In the genomic region with DNA sequence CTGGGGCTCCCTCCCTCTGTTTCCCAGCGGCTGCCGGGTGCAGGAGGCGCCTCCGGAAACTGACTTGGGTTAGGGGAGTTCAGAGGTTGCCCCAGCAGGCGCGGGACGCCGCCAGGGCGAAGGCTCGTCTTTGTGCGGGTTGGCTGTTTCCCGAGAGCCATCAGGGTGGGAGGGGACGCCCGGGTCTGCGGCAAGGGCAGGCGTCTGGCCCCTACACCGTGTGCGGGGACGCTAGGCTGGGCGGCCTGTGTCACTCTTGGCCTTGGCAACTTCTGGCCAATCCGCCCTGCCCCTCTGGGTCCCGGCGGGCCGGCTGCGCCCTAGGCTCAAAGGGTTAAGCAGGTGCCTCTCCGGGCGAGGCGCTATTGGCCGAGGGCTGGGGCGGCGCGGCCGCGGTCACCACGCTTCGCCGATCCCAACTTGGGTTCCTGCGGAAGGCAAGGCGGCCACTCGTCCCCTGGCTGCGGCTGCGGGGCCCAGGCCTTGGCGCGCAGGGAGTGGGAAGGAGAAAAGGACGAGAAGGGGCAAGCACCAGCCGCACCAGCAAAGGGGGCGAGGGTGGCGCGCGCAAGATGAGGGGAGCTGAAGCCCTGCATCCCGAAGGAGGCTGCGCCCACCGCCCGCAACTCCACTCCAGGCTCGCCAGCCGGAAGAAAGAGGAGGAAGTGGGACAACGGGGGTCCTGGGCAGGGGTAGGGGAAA, we compare ENCODE assay signal across 10 cellular contexts. TPM values are rescaled to one million over a fixed set of nuclear protein-coding genes. Genes with fewer than 3 reads are reported as not detected.
A peak's percentile ranks its signal among the peaks of the same experiment; 100 is the strongest.
DNase-seq lines count a peak whose midpoint lies in the region; ATAC-seq and TF ChIP-seq lines count a peak whose summit lies in the region.
"Had no signal": no experiment of that assay in that cellular context is flagged by ENCODE, and none has a peak within 500 bp of the region (broad histone marks: within the 10 kb centered on the region; RNA-seq: fewer than 3 reads in every experiment).

No MANE protein-coding gene starts in this region.

- TF ChIP-seq POLR2A in uterus (IDR thresholded peaks at IDR 0.05) (peak in 1 of 2 donors; percentile 12), erythroblast (IDR thresholded peaks at IDR 0.05; ENCODE audit: low read length) (no peak)

- peaks cover 0 to 5% of the 10 kb centered on the region in 2 donors for H3K36me3 Mint-ChIP-seq in activated T-cell treated with anti-CD3 and anti-CD28 coated beads, Interleukin-2, amount 50 U/mL, for 72 hours (ENCODE audit: insufficient read depth in 2 of 2)
- H3K36me3 Mint-ChIP-seq in activated T-cell treated with anti-CD3 and anti-CD28 coated beads, Interleukin-2, amount 50 U/mL, for 4 hours (ENCODE audit: insufficient read depth), result no peaks in the 10 kb centered on the region
- no peaks in the 10 kb centered on the region for H3K36me3 Mint-ChIP-seq in neural crest cell (ENCODE audit: low read depth)
- H3K36me3 Mint-ChIP-seq in T-cell, result no peaks in the 10 kb centered on the region
- H3K36me3 Mint-ChIP-seq: activated naive CD8-positive, alpha-beta T cell had no signal

- DNase-seq in activated T-cell treated with anti-CD3 and anti-CD28 coated beads, Interleukin-2, amount 50 U/mL, for 72 hours, result no peak
- no peak for DNase-seq in activated T-cell treated with anti-CD3 and anti-CD28 coated beads, Interleukin-2, amount 50 U/mL, for 4 hours
- DNase-seq in Right ventricle myocardium superior (peak; percentile 58), neural crest cell (ENCODE audit: low read depth, low spot score) (peak; percentile 57), uterus (peak in 1 of 2 donors; percentile 16), erythroblast (lab: John Stamatoyannopoulos, UW) (no peak), T-cell (no peak)
- DNase-seq: NCI-H1105 treated with DMSO at 0.1 percent for 48 hours had no signal

- peaks cover 59% of the 10 kb centered on the region for H3K27me3 Mint-ChIP-seq in activated T-cell treated with anti-CD3 and anti-CD28 coated beads, Interleukin-2, amount 50 U/mL, for 72 hours (ENCODE audit: low read depth)
- H3K27me3 Mint-ChIP-seq in activated T-cell treated with anti-CD3 and anti-CD28 coated beads, Interleukin-2, amount 50 U/mL, for 4 hours (ENCODE audit: low read depth), result peaks cover 62% of the 10 kb centered on the region
- H3K27me3 Mint-ChIP-seq in neural crest cell (ENCODE audit: low read depth) (peaks cover 19% of the 10 kb centered on the region), T-cell (peaks cover 49 to 67% of the 10 kb centered on the region in 2 donors)

- intact Hi-C loops in Right ventricle myocardium superior (cut with DNase I), result loop anchor here (10.0 kb wide), 1 partner anchor 218 kb away; no protein-coding TSS in a partner anchor
- intact Hi-C loops in uterus (cut with DNase I; ENCODE audit: low total_unique reads), result no loop called here

- H3K4me1 Mint-ChIP-seq in activated T-cell treated with anti-CD3 and anti-CD28 coated beads, Interleukin-2, amount 50 U/mL, for 72 hours (ENCODE audit: low read depth), result peaks cover 2% of the 10 kb centered on the region
- peaks cover 8% of the 10 kb centered on the region for H3K4me1 Mint-ChIP-seq in activated T-cell treated with anti-CD3 and anti-CD28 coated beads, Interleukin-2, amount 50 U/mL, for 4 hours (ENCODE audit: low read depth)
- H3K4me1 Mint-ChIP-seq in neural crest cell (peaks cover 48% of the 10 kb centered on the region), T-cell (peaks cover 0 to 16% (median 16%) of the 10 kb centered on the region in 3 donors)

- no peaks in the 10 kb centered on the region for H3K9me3 ChIP-seq in uterus

- POLR2A ChIA-PET in T-cell (lab: Charles Lee), result no interaction called here

- H3K4me3 ChIP-seq in uterus, result peak overlapping the region; percentile 1 to 41

- CTCF ChIA-PET in T-cell (lab: Charles Lee), result no interaction called here

- no peak overlapping the region for H3K27ac ChIP-seq in uterus

- H3K36me3 ChIP-seq in uterus, result no peaks in the 10 kb centered on the region

- peak in 1 of 2 donors; percentile 13 for ATAC-seq in activated T-cell treated with anti-CD3 and anti-CD28 coated beads, Interleukin-2, amount 50 U/mL, for 72 hours (replicated peaks in 1 of 2)
- no peak for ATAC-seq in activated T-cell treated with anti-CD3 and anti-CD28 coated beads, Interleukin-2, amount 50 U/mL, for 4 hours
- ATAC-seq in Right ventricle myocardium superior (ENCODE audit: poor library complexity), result peak; percentile 73
- ATAC-seq in GM18861 (IDR thresholded peaks at IDR 0.05; ENCODE audit: unreplicated experiment), result no peak
- ATAC-seq in T-cell (replicated peaks in 1 of 4), result no peak

- H3K9me3 Mint-ChIP-seq in activated T-cell treated with anti-CD3 and anti-CD28 coated beads, Interleukin-2, amount 50 U/mL, for 72 hours, result no peaks in the 10 kb centered on the region
- no peaks in the 10 kb centered on the region for H3K9me3 Mint-ChIP-seq in activated T-cell treated with anti-CD3 and anti-CD28 coated beads, Interleukin-2, amount 50 U/mL, for 4 hours
- H3K9me3 Mint-ChIP-seq in neural crest cell (no peaks in the 10 kb centered on the region), T-cell (no peaks in the 10 kb centered on the region)

- H3K4me3 Mint-ChIP-seq in activated T-cell treated with anti-CD3 and anti-CD28 coated beads, Interleukin-2, amount 50 U/mL, for 72 hours, result peak overlapping the region; percentile 10 to 55
- no peak overlapping the region for H3K4me3 Mint-ChIP-seq in activated T-cell treated with anti-CD3 and anti-CD28 coated beads, Interleukin-2, amount 50 U/mL, for 4 hours
- H3K4me3 Mint-ChIP-seq in neural crest cell (peak overlapping the region; percentile 95), T-cell (peak overlapping the region in 1 of 3 donors; percentile 49)

- peaks cover 11 to 25% of the 10 kb centered on the region in 2 donors for H3K27me3 ChIP-seq in uterus

- H3K4me1 ChIP-seq in uterus, result peaks cover 0 to 16% of the 10 kb centered on the region in 2 donors

- H3K27ac Mint-ChIP-seq in activated T-cell treated with anti-CD3 and anti-CD28 coated beads, Interleukin-2, amount 50 U/mL, for 72 hours, result no peak overlapping the region
- H3K27ac Mint-ChIP-seq in neural crest cell (ENCODE audit: unreplicated experiment), result peak overlapping the region; percentile 99
- no peak overlapping the region for H3K27ac Mint-ChIP-seq in T-cell
- H3K27ac Mint-ChIP-seq: activated naive CD8-positive, alpha-beta T cell had no signal

- no peak for TF ChIP-seq CTCF in neural crest cell (conservative IDR thresholded peaks at IDR 0.05)
- TF ChIP-seq CTCF in uterus (IDR thresholded peaks at IDR 0.05), result no peak

RNA-seq across cellular contexts. Expression of gene NPAS3, which starts 5.6 kb away (rescaled TPM):
- not detected for total RNA-seq in activated T-cell treated with anti-CD3 and anti-CD28 coated beads, Interleukin-2, amount 50 U/mL, for 72 hours
- under 1 TPM in 1 of 3 donors, not detected in 2; 0.26 TPM for total RNA-seq in activated T-cell treated with anti-CD3 and anti-CD28 coated beads, Interleukin-2, amount 50 U/mL, for 4 hours
- total RNA-seq in Right ventricle myocardium superior (1.7 TPM), neural crest cell (18.2 and 21.1 TPM in 2 replicates), uterus (10 to 100 TPM in 1 of 4 donors, 1 to 10 TPM in 2, under 1 TPM in 1; 0.51 to 15.2 (median 6.6) TPM), T-cell (under 1 TPM in 1 of 5 donors, not detected in 4; 0.10 TPM)

Comparison
In these comparisons a context has a peak if more than half of its experiments do, and no peak if none do; other contexts are left out.
1. DNase-seq: peak in Right ventricle myocardium superior (single experiment) and neural crest cell (single experiment); none in activated T-cell treated with anti-CD3 and anti-CD28 coated beads, Interleukin-2, amount 50 U/mL, for 72 hours (0 of 2), activated T-cell treated with anti-CD3 and anti-CD28 coated beads, Interleukin-2, amount 50 U/mL, for 4 hours (single experiment), erythroblast (0 of 2) and T-cell (0 of 34).